8 cellular contexts compared by ENCODE assay signal in the genomic region with DNA sequence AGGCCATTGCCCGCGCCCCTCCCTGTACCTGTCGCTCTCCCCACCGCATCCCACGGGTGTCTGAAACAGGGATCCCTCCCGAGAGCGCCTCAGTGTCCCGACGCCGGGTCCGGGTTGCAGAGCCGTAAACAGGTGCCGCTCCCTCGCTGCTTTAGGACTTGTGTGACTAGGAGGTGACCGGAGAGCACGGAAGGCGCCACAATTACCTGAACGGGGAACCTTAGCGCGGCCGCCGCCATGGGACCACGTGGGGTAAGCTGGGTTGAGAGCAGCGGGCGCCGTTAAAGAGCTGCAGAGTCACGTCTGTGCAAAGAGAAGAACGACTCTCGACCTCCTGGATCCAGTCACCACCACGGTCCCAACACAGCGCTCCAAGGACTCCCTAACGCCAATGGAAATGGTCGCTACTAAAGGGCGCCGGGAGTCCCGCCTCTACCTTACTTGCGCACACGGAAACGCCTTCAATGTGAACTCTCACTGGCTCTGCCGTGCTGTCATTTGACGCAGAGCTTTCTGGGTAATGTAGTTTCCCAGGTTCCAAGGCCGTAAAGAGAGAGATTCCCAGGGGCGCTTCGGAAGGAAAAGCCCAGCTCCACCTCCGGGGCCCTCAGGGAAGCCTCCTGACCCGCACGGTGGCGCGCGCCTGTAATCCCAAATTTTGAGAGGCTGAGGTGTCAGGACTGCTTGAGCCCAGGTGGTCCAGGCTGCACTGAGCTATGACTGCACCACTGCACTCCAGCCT.
DNase-seq lines count a peak whose midpoint lies in the region; ATAC-seq and TF ChIP-seq lines count a peak whose summit lies in the region.

ZNF552 (minus strand) TSS at position 409 of the 742 bp plus-strand sequence; CDS start at position 239, 170 bp downstream.

- peak; percentile 70 for DNase-seq in AG09319 (ENCODE audit: extremely low read depth, low read depth)
- peak; percentile 88 for DNase-seq in NCI-H510A treated with DMSO at 0.1 percent for 48 hours (lab: John Stamatoyannopoulos, UW)
- DNase-seq in activated CD4-positive, alpha-beta T cell treated with anti-CD3 and anti-CD28 coated beads for 48 hours = peak; percentile 81
- DNase-seq in coronary artery (ENCODE audit: low spot score) = peak; percentile 90
- peak; percentile 98 for DNase-seq in left kidney (ENCODE audit: low read depth, low spot score)
- peak; percentile 78 for DNase-seq in stimulated activated CD4-positive, alpha-beta T cell treated with anti-CD3 and anti-CD28 coated beads, Interleukin-1b, Interleukin-23, amount 100 ng/mL, for 48 hours

- peak within 1 kb of the TSS; percentile 58 to 83 for H3K27ac ChIP-seq in coronary artery

- TF ChIP-seq CTCF in AG09319 (IDR thresholded peaks at IDR 0.05; ENCODE audit: low read depth, low read length) = no peak
- TF ChIP-seq CTCF in coronary artery (IDR thresholded peaks at IDR 0.05) = no peak

- H3K4me3 ChIP-seq in coronary artery = peak within 1 kb of the TSS; percentile 89

- ATAC-seq in GM19025 (IDR thresholded peaks at IDR 0.05; ENCODE audit: low read depth, unreplicated experiment) (peak; percentile 67), HG03432 (IDR thresholded peaks at IDR 0.05; ENCODE audit: unreplicated experiment) (peak; percentile 73)

Comparison
In these comparisons a context has a peak if more than half of its experiments do, and no peak if none do; other contexts are left out.
1. Peak in every context shown above with its lines: DNase-seq, ATAC-seq, H3K4me3 ChIP-seq and H3K27ac ChIP-seq.